ENCODE assay signal across 8 cellular contexts in the genomic region with DNA sequence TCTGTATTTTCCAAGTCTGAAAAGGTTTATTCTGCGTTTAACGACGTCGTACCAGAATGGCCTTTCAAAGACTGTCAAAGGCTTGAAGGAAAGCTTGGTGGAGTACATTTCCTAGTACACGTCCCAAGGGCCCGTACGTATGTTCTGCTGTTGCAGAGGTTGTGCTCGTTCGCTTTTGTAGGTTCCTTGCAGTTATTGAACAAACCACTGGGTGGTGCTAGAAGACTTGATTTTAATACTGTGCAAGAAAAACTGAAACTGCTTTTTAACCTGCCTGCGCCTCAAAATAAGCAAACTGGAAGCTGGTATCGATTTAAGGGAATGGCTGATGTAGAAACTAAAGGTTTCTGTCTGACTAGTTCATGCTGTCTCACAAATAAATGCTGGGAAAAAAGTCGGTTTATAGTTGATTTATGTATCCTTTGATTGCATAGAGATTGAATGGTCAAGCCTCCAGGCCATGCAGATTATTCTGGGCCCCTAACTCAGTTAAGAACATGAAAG. TPM values are rescaled to one million over a fixed set of nuclear protein-coding genes. Genes with fewer than 3 reads are reported as not detected.
DNase-seq lines count a peak whose midpoint lies in the region; ATAC-seq and TF ChIP-seq lines count a peak whose summit lies in the region.

No MANE protein-coding gene starts in this region.

- H3K4me3 Mint-ChIP-seq in dendritic cell treated with granulocyte-macrophage colony-stimulating factor and Interleukin-4, amounts not matched to agents 40 ng/mL and 50 ng/mL, for 4 days = peak overlapping the region; percentile 53

- H3K36me3 ChIP-seq in liver (ENCODE audit: control insufficient read depth in 4 of 4, insufficient read depth in 3 of 4, low read depth in 1 of 4, low read length in 3 of 4) = no peaks in the 10 kb centered on the region

- H3K4me3 ChIP-seq in liver (ENCODE audit: low read depth in 1 of 3, low read length in 3 of 3) = no peak overlapping the region

- H3K9me3 ChIP-seq in liver (ENCODE audit: control insufficient read depth in 4 of 4, low read length in 3 of 4) = no peaks in the 10 kb centered on the region

- DNase-seq in SIG-M5 treated with dmso at 0.1 percent for 504 hours (lab: John Stamatoyannopoulos, UW; ENCODE audit: unreplicated experiment) (peak; percentile 83), SIG-M5 (lab: John Stamatoyannopoulos, UW) (no peak), NCI-H524 (lab: John Stamatoyannopoulos, UW) (peak; percentile 95 to 98)
- DNase-seq in activated CD4-positive, alpha-beta T cell treated with anti-CD3 and anti-CD28 coated beads for 48 hours = peak; percentile 74
- peak in 2 of 3 experiments; percentile 15 to 52 for DNase-seq in stimulated activated CD4-positive, alpha-beta T cell treated with anti-CD3 and anti-CD28 coated beads, TNF-alpha, amount 100 ng/mL, for 4 hours (ENCODE audit: low read depth in 3 of 3)

- ATAC-seq in HG03342 (IDR thresholded peaks at IDR 0.05; ENCODE audit: unreplicated experiment) = peak; percentile 59

- TF ChIP-seq RAD21 in liver (IDR thresholded peaks at IDR 0.05) = peak; percentile 95 to 97

- H3K4me1 ChIP-seq in liver (ENCODE audit: control insufficient read depth in 4 of 4, insufficient read depth in 4 of 4, low read length in 3 of 4) = peaks cover 0 to 21% (median 7%) of the 10 kb centered on the region in 4 donors

- H3K9ac ChIP-seq in liver (ENCODE audit: low read depth in 1 of 2, low read length in 2 of 2) = peak overlapping the region; percentile 9 to 37

- H3K27me3 Mint-ChIP-seq in dendritic cell treated with granulocyte-macrophage colony-stimulating factor and Interleukin-4, amounts not matched to agents 40 ng/mL and 50 ng/mL, for 4 days = no peaks in the 10 kb centered on the region

- no peaks in the 10 kb centered on the region for H3K9me3 Mint-ChIP-seq in dendritic cell treated with granulocyte-macrophage colony-stimulating factor and Interleukin-4, amounts not matched to agents 40 ng/mL and 50 ng/mL, for 4 days

- peak overlapping the region; percentile 62 for H3K27ac Mint-ChIP-seq in dendritic cell treated with granulocyte-macrophage colony-stimulating factor and Interleukin-4, amounts not matched to agents 40 ng/mL and 50 ng/mL, for 4 days

- peaks cover 72% of the 10 kb centered on the region for H3K4me1 Mint-ChIP-seq in dendritic cell treated with granulocyte-macrophage colony-stimulating factor and Interleukin-4, amounts not matched to agents 40 ng/mL and 50 ng/mL, for 4 days (ENCODE audit: low read depth)

- H3K27me3 ChIP-seq in liver (ENCODE audit: control insufficient read depth in 4 of 4, insufficient read depth in 4 of 4, low read length in 3 of 4) = no peaks in the 10 kb centered on the region

- H3K36me3 Mint-ChIP-seq in dendritic cell treated with granulocyte-macrophage colony-stimulating factor and Interleukin-4, amounts not matched to agents 40 ng/mL and 50 ng/mL, for 4 days (ENCODE audit: low read depth) = peaks cover 19% of the 10 kb centered on the region

- intact Hi-C loops in dendritic cell treated with granulocyte-macrophage colony-stimulating factor and Interleukin-4, amounts not matched to agents 40 ng/mL and 50 ng/mL, for 4 days (cut with micrococcal nuclease) = loop anchor here (1.0 to 10.0 kb wide), 3 partner anchors 198 to 330 kb away; no protein-coding TSS in a partner anchor

- peak; percentile 88 for TF ChIP-seq CTCF in liver (IDR thresholded peaks at IDR 0.05; ENCODE audit: low read depth, low read length, missing input control)

- peak overlapping the region; percentile 63 to 79 for H3K27ac ChIP-seq in liver (ENCODE audit: low read depth in 1 of 2, low read length in 2 of 2)

- WGBS in liver = 6% methylated on average over 12 of the region's 12 CpGs

TF ChIP-seq in liver, 16 proteins besides CTCF, POLR2A, EP300 and RAD21:
- TF ChIP-seq SP1 (IDR thresholded peaks at IDR 0.05) (peak; percentile 37), FOXA1 (IDR thresholded peaks at IDR 0.05) (peak; percentile 23), YY1 (IDR thresholded peaks at IDR 0.05) (peak; percentile 66), TAF1 (conservative IDR thresholded peaks at IDR 0.05) (no peak), EGR1 (IDR thresholded peaks at IDR 0.05; ENCODE audit: low read depth in 2 of 2) (no peak), NR2F2 (IDR thresholded peaks at IDR 0.05) (peak; percentile 12), HNF4A (conservative IDR thresholded peaks at IDR 0.05) (peak; percentile 25 to 42), RXRA (IDR thresholded peaks at IDR 0.05) (peak; percentile 40 to 42), FOXA2 (IDR thresholded peaks at IDR 0.05) (no peak)
- TF ChIP-seq, protein P1, sequence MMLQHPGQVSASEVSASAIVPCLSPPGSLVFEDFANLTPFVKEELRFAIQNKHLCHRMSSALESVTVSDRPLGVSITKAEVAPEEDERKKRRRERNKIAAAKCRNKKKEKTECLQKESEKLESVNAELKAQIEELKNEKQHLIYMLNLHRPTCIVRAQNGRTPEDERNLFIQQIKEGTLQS (IDR thresholded peaks at IDR 0.05) = no peak
- TF ChIP-seq, protein P2, sequence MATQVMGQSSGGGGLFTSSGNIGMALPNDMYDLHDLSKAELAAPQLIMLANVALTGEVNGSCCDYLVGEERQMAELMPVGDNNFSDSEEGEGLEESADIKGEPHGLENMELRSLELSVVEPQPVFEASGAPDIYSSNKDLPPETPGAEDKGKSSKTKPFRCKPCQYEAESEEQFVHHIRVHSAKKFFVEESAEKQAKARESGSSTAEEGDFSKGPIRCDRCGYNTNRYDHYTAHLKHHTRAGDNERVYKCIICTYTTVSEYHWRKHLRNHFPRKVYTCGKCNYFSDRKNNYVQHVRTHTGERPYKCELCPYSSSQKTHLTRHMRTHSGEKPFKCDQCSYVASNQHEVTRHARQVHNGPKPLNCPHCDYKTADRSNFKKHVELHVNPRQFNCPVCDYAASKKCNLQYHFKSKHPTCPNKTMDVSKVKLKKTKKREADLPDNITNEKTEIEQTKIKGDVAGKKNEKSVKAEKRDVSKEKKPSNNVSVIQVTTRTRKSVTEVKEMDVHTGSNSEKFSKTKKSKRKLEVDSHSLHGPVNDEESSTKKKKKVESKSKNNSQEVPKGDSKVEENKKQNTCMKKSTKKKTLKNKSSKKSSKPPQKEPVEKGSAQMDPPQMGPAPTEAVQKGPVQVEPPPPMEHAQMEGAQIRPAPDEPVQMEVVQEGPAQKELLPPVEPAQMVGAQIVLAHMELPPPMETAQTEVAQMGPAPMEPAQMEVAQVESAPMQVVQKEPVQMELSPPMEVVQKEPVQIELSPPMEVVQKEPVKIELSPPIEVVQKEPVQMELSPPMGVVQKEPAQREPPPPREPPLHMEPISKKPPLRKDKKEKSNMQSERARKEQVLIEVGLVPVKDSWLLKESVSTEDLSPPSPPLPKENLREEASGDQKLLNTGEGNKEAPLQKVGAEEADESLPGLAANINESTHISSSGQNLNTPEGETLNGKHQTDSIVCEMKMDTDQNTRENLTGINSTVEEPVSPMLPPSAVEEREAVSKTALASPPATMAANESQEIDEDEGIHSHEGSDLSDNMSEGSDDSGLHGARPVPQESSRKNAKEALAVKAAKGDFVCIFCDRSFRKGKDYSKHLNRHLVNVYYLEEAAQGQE (IDR thresholded peaks at IDR 0.05) = peak; percentile 14

RNA-seq across cellular contexts. Expression of gene USP10, which starts 54.6 kb away (rescaled TPM):
- total RNA-seq in liver = 10 to 100 TPM; 40.8 to 43.3 TPM
- polyA plus RNA-seq in liver = 10 to 100 TPM; 28.2 to 46.1 TPM
